Comparison of ENCODE assay signal across 24 cellular contexts in genomic region chrX:141142946-141143345, GRCh38. TPM values are rescaled to one million over a fixed set of nuclear protein-coding genes. Genes with fewer than 3 reads are reported as not detected.
DNase-seq lines count a peak whose midpoint lies in the region; ATAC-seq and TF ChIP-seq lines count a peak whose summit lies in the region.
"Had no signal": no experiment of that assay in that cellular context is flagged by ENCODE, and none has a peak within 500 bp of the region (broad histone marks: within the 10 kb centered on the region; RNA-seq: fewer than 3 reads in every experiment).

No MANE protein-coding gene starts in this region.

- H3K4me3 ChIP-seq in choroid plexus epithelial cell (ENCODE audit: low read depth, low read length): no peak overlapping the region
- H3K4me3 ChIP-seq: K562, MG63, PC-9, SJCRH30 had no signal

- no peak for ATAC-seq in HG03432 (IDR thresholded peaks at IDR 0.05; ENCODE audit: unreplicated experiment)
- ATAC-seq: CD8-positive, alpha-beta T cell; HCT116; K562; Right ventricle myocardium inferior had no signal

- in situ Hi-C loops in G401 (cut with HindIII; ENCODE audit: low sequenced_read_pairs): no loop called here

- TF ChIP-seq CTCF in choroid plexus epithelial cell (conservative IDR thresholded peaks at IDR 0.05; ENCODE audit: low read depth, low read length): no peak

- DNase-seq in LHCN-M2 (ENCODE audit: low read depth): peak; percentile 29
- peak; percentile 20 for DNase-seq in choroid plexus epithelial cell (ENCODE audit: low read depth)
- peak; percentile 4 for DNase-seq in fibroblast of the conjunctiva (ENCODE audit: low read depth)
- DNase-seq in G401 (ENCODE audit: low spot score): no peak
- DNase-seq in midbrain (lab: John Stamatoyannopoulos, UW): no peak
- no peak for DNase-seq in activated CD8-positive, alpha-beta memory T cell treated with anti-CD3 and anti-CD28 coated beads, Interleukin-2, amount 50 U/mL, for 48 hours
- DNase-seq: Caco-2; CD8-positive, alpha-beta T cell; DMS79; Kasumi-1; MG63; NCI-H1105 treated with DMSO at 0.1 percent for 48 hours; NCI-H146; NCI-H1930; NCI-H2107; NCI-H446; NCI-H524 treated with DMSO at 0.1 percent for 48 hours; NCI-H82; PC-9; SJCRH30 had no signal

RNA-seq across cellular contexts. Expression of gene LDOC1, which starts 34.0 kb away (rescaled TPM):
- total RNA-seq in LHCN-M2 (2014; rRNA removed): 8.8 and 9.0 TPM in 2 replicates
- 75.4 TPM for polyA plus RNA-seq in LHCN-M2 (2012)
- not detected in 2 replicates for total RNA-seq in G401 (2014; rRNA removed; shearing (Covaris generic))
- total RNA-seq: Caco-2 had no signal

Comparison
In these comparisons a context has a peak if more than half of its experiments do, and no peak if none do; other contexts are left out.
1. DNase-seq: peak in LHCN-M2 (single experiment), choroid plexus epithelial cell (single experiment) and fibroblast of the conjunctiva (single experiment); none in G401 (single experiment), midbrain (single experiment) and activated CD8-positive, alpha-beta memory T cell treated with anti-CD3 and anti-CD28 coated beads, Interleukin-2, amount 50 U/mL, for 48 hours (single experiment).